ENCODE assay signal across 27 cellular contexts in genomic region chr1:4108741-4109625, GRCh38.
DNase-seq lines count a peak whose midpoint lies in the region; ATAC-seq, FAIRE-seq and TF ChIP-seq lines count a peak whose summit lies in the region.
"Had no signal": no experiment of that assay in that cellular context is flagged by ENCODE, and none has a peak within 500 bp of the region (broad histone marks: within the 10 kb centered on the region; RNA-seq: fewer than 3 reads in every experiment).

No MANE protein-coding gene starts in this region.

- H3K27ac Mint-ChIP-seq in CD14-positive monocyte = peak overlapping the region in 1 of 7 donors; percentile 38
- H3K27ac Mint-ChIP-seq in CD8-positive, alpha-beta T cell = no peak overlapping the region
- H3K27ac Mint-ChIP-seq: activated CD8-positive, alpha-beta memory T cell treated with anti-CD3 and anti-CD28 coated beads, Interleukin-2, amount 10 ng/mL, durations not matched to agents 7 days and 5 days; activated T-cell treated with anti-CD3 and anti-CD28 coated beads, Interleukin-2, amount 50 U/mL, for 72 hours; mesothelial cell of epicardium; naive thymus-derived CD4-positive, alpha-beta T cell had no signal

- H3K14ac ChIP-seq in trophoblast cell (ENCODE audit: low read length) = no peak overlapping the region

- H4K8ac ChIP-seq in trophoblast cell (ENCODE audit: low read depth, low read length) = no peak overlapping the region

- no peak overlapping the region for H4K12ac ChIP-seq in trophoblast cell (ENCODE audit: low read depth, low read length)

- POLR2A ChIA-PET in CD8-positive, alpha-beta T cell (lab: Charles Lee) = no interaction called here

- peaks cover 2 to 14% (median 2%) of the 10 kb centered on the region in 7 donors for H3K9me3 Mint-ChIP-seq in CD14-positive monocyte
- peaks cover 6% of the 10 kb centered on the region for H3K9me3 Mint-ChIP-seq in CD8-positive, alpha-beta T cell

- H3K18ac ChIP-seq in trophoblast cell (ENCODE audit: low read length) = no peak overlapping the region

- no peak overlapping the region for H3K4me3 ChIP-seq in trophoblast cell (ENCODE audit: low read depth, low read length)
- no peak overlapping the region for H3K4me3 ChIP-seq in CD8-positive, alpha-beta T cell (ENCODE audit: low read depth, low read length)
- H3K4me3 ChIP-seq: body of pancreas, K562, testis had no signal

- H2BK12ac ChIP-seq in trophoblast cell (ENCODE audit: low read length) = no peak overlapping the region

- no CpG with 5 or more reads among the region's 29 CpGs for WGBS in trophoblast cell (ENCODE audit: extremely low coverage, insufficient coverage, insufficient read length)

- H3K79me2 ChIP-seq in trophoblast cell (ENCODE audit: control insufficient read depth, insufficient read depth, low read length, poor library complexity) = no peaks in the 10 kb centered on the region
- H3K79me2 ChIP-seq: parathyroid adenoma had no signal

- ATAC-seq in CD8-positive, alpha-beta T cell = no peak
- ATAC-seq: activated CD8-positive, alpha-beta memory T cell treated with anti-CD3 and anti-CD28 coated beads, Interleukin-2, amount 10 ng/mL, durations not matched to agents 7 days and 5 days; activated T-cell treated with anti-CD3 and anti-CD28 coated beads, Interleukin-2, amount 50 U/mL, for 72 hours; body of pancreas; K562; left ventricle myocardium superior; naive thymus-derived CD4-positive, alpha-beta T cell had no signal

- H3K27me3 Mint-ChIP-seq in CD14-positive monocyte (ENCODE audit: low read depth in 3 of 3) = peaks cover 2 to 5% (median 2%) of the 10 kb centered on the region in 3 donors
- H3K27me3 Mint-ChIP-seq in CD8-positive, alpha-beta T cell (ENCODE audit: low read depth) = peaks cover 7% of the 10 kb centered on the region
- H3K27me3 Mint-ChIP-seq: activated CD8-positive, alpha-beta memory T cell treated with anti-CD3 and anti-CD28 coated beads, Interleukin-2, amount 10 ng/mL, durations not matched to agents 7 days and 5 days had no signal

- no peak overlapping the region for H3K27ac ChIP-seq in trophoblast cell (ENCODE audit: low read depth, low read length)
- H3K27ac ChIP-seq in CD8-positive, alpha-beta T cell (ENCODE audit: low read depth, low read length) = no peak overlapping the region
- H3K27ac ChIP-seq: body of pancreas, parathyroid adenoma, testis had no signal

- H3K4me2 ChIP-seq in trophoblast cell (ENCODE audit: low read length) = no peak overlapping the region

- FAIRE-seq in D721Med (lab: Jason Lieb, UNC) = no peak
- FAIRE-seq: G401.6, HTR-8/SVneo, islet of Langerhans, K562 had no signal

- no peak overlapping the region for H3K4me3 Mint-ChIP-seq in CD14-positive monocyte
- no peak overlapping the region for H3K4me3 Mint-ChIP-seq in CD8-positive, alpha-beta T cell
- H3K4me3 Mint-ChIP-seq: activated CD8-positive, alpha-beta memory T cell treated with anti-CD3 and anti-CD28 coated beads, Interleukin-2, amount 10 ng/mL, durations not matched to agents 7 days and 5 days; activated T-cell treated with anti-CD3 and anti-CD28 coated beads, Interleukin-2, amount 50 U/mL, for 72 hours; mesothelial cell of epicardium; naive thymus-derived CD4-positive, alpha-beta T cell had no signal

- no peak for TF ChIP-seq CTCF in CD14-positive monocyte (IDR thresholded peaks at IDR 0.05)
- TF ChIP-seq CTCF in D721Med (IDR thresholded peaks at IDR 0.05; ENCODE audit: insufficient read depth, missing control alignments) = no peak
- TF ChIP-seq CTCF in CD8-positive, alpha-beta T cell (IDR thresholded peaks at IDR 0.05) = no peak

- intact Hi-C loops in CD14-positive monocyte (cut with micrococcal nuclease) = no loop called here
- intact Hi-C loops in CD8-positive, alpha-beta T cell (cut with DNase I, micrococcal nuclease) = no loop called here

- no peak overlapping the region for H2AFZ ChIP-seq in trophoblast cell (ENCODE audit: insufficient read depth, low read length, poor library complexity)
- H2AFZ ChIP-seq: parathyroid adenoma had no signal

- no peaks in the 10 kb centered on the region for H3K4me1 Mint-ChIP-seq in CD14-positive monocyte
- H3K4me1 Mint-ChIP-seq in CD8-positive, alpha-beta T cell (ENCODE audit: low read depth) = no peaks in the 10 kb centered on the region
- H3K4me1 Mint-ChIP-seq: activated CD8-positive, alpha-beta memory T cell treated with anti-CD3 and anti-CD28 coated beads, Interleukin-2, amount 10 ng/mL, durations not matched to agents 7 days and 5 days; naive thymus-derived CD4-positive, alpha-beta T cell had no signal

- CTCF ChIA-PET in CD8-positive, alpha-beta T cell (lab: Charles Lee) = no interaction called here

- no peaks in the 10 kb centered on the region for H3K36me3 Mint-ChIP-seq in CD14-positive monocyte
- no peaks in the 10 kb centered on the region for H3K36me3 Mint-ChIP-seq in CD8-positive, alpha-beta T cell
- H3K36me3 Mint-ChIP-seq: activated CD8-positive, alpha-beta memory T cell treated with anti-CD3 and anti-CD28 coated beads, Interleukin-2, amount 10 ng/mL, durations not matched to agents 7 days and 5 days; mesothelial cell of epicardium; naive thymus-derived CD4-positive, alpha-beta T cell had no signal

- no peak overlapping the region for H2AK5ac ChIP-seq in trophoblast cell (ENCODE audit: low read length)

- H2BK5ac ChIP-seq in trophoblast cell (ENCODE audit: low read depth, low read length, poor library complexity) = no peak overlapping the region

- no peaks in the 10 kb centered on the region for H3K79me1 ChIP-seq in trophoblast cell (ENCODE audit: low read length)

- no peak overlapping the region for H3K23ac ChIP-seq in trophoblast cell (ENCODE audit: low read length)

- H4K91ac ChIP-seq in trophoblast cell (ENCODE audit: low read depth, low read length) = no peak overlapping the region

- DNase-seq in CD14-positive monocyte (ENCODE audit: low spot score) (peak; percentile 15), DMS79 treated with DMSO at 0.1 percent for 48 hours (lab: John Stamatoyannopoulos, UW) (peak; percentile 95), globus pallidus (ENCODE audit: low spot score) (peak; percentile 29), trophoblast cell (peak; percentile 44), D721Med (ENCODE audit: insufficient read length, low spot score) (no peak), NK-92 (lab: John Stamatoyannopoulos, UW; ENCODE audit: unreplicated experiment) (no peak)
- DNase-seq in CD8-positive, alpha-beta T cell = no peak
- no peak for DNase-seq in activated T-cell treated with anti-CD3 and anti-CD28 coated beads, Interleukin-2, amount 50 U/mL, for 48 hours
- DNase-seq: activated CD4-positive, alpha-beta T cell treated with anti-CD3 and anti-CD28 coated beads, Interleukin-2, amount 50 U/mL, for 1 hour; activated CD8-positive, alpha-beta memory T cell treated with anti-CD3 and anti-CD28 coated beads, Interleukin-2, amount 10 ng/mL, durations not matched to agents 7 days and 5 days; activated naive CD4-positive, alpha-beta T cell; activated T-cell treated with anti-CD3 and anti-CD28 coated beads, Interleukin-2, amount 50 U/mL, for 72 hours; left ventricle myocardium superior; NCI-H1436; NCI-H2107; SHP77 treated with DMSO at 0.1 percent for 48 hours; stimulated activated naive CD4-positive, alpha-beta T cell treated with Interleukin-2 at 50 U/mL for 16 hours; T1000; testis had no signal

- peaks cover 2% of the 10 kb centered on the region for H3K9me3 ChIP-seq in trophoblast cell (ENCODE audit: insufficient read depth, low read depth, low read length)
- H3K9me3 ChIP-seq in CD8-positive, alpha-beta T cell (ENCODE audit: low read length) = peaks cover 3% of the 10 kb centered on the region
- H3K9me3 ChIP-seq: body of pancreas, testis had no signal

- no peaks in the 10 kb centered on the region for H3K36me3 ChIP-seq in trophoblast cell (ENCODE audit: control insufficient read depth in 1 of 2, insufficient read depth in 2 of 2, low read length in 2 of 2)
- no peaks in the 10 kb centered on the region for H3K36me3 ChIP-seq in CD8-positive, alpha-beta T cell (ENCODE audit: insufficient read depth, low read length)

- H2BK120ac ChIP-seq in trophoblast cell (ENCODE audit: insufficient read depth, low read length, poor library complexity) = no peak overlapping the region

- H3K4ac ChIP-seq in trophoblast cell (ENCODE audit: low read depth, low read length) = no peak overlapping the region

- H3K4me1 ChIP-seq in trophoblast cell (ENCODE audit: control insufficient read depth in 1 of 2, insufficient read depth in 2 of 2, low read length in 2 of 2) = peaks cover 0 to 2% of the 10 kb centered on the region in 2 experiments
- H3K4me1 ChIP-seq in CD8-positive, alpha-beta T cell (ENCODE audit: insufficient read depth, low read length) = no peaks in the 10 kb centered on the region
- H3K4me1 ChIP-seq: body of pancreas, parathyroid adenoma, testis had no signal

- no peaks in the 10 kb centered on the region for H3K27me3 ChIP-seq in trophoblast cell (ENCODE audit: insufficient read depth, low read length)
- H3K27me3 ChIP-seq in CD8-positive, alpha-beta T cell (ENCODE audit: insufficient read depth, low read length) = no peaks in the 10 kb centered on the region
- H3K27me3 ChIP-seq: body of pancreas, testis had no signal

- no peak overlapping the region for H3K9ac ChIP-seq in trophoblast cell (ENCODE audit: low read length)
- H3K9ac ChIP-seq: parathyroid adenoma had no signal

Comparison
In these comparisons a context has a peak if more than half of its experiments do, and no peak if none do; other contexts are left out.
1. DNase-seq: peak in CD14-positive monocyte (single experiment), DMS79 treated with DMSO at 0.1 percent for 48 hours (single experiment), globus pallidus (single experiment) and trophoblast cell (2 of 2); none in D721Med (single experiment), CD8-positive, alpha-beta T cell (0 of 7), activated T-cell treated with anti-CD3 and anti-CD28 coated beads, Interleukin-2, amount 50 U/mL, for 48 hours (0 of 2) and NK-92 (single experiment).